Comparison of ENCODE assay signal across 1 cellular context in the genomic region with DNA sequence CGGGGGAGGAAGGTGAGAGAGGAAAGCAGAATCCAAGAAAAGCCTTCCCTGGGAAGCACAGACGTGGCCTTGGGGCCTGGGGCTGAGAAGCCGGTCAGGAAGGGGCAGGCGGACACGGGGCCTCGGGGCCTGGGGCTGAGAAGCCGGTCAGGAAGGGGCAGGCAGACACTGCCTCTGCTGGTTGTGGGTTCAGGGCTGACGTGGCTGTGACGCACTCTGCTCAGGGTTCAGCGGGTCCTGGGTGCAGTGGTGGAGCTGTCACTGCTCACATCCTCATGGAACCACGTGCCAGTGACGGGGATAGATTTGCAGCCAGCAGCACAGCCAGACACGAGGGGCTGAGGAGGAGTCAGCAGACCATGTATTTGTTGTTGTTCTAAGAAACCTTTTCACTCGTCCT.
A peak's percentile ranks its signal among the peaks of the same experiment; 100 is the strongest.
TF ChIP-seq lines count a peak whose summit lies in the region.

No MANE protein-coding gene starts in this region.

TF ChIP-seq in K562, 482 proteins besides CTCF, POLR2A, EP300 and RAD21 (continues in another document):
- TF ChIP-seq CBFB (CRISPR knock-in tag; IDR thresholded peaks at IDR 0.05): no peak
- no peak for TF ChIP-seq TAF1 (IDR thresholded peaks at IDR 0.05; ENCODE audit: control insufficient read depth, extremely low read depth, insufficient read depth, low read length, severe bottlenecking)
- TF ChIP-seq HSF4 (CRISPR knock-in tag; IDR thresholded peaks at IDR 0.05; ENCODE audit: borderline replicate concordance): no peak
- TF ChIP-seq POLR2H (tag; IDR thresholded peaks at IDR 0.05; ENCODE audit: low read depth): no peak
- no peak for TF ChIP-seq SRSF3 (IDR thresholded peaks at IDR 0.05; ENCODE audit: insufficient read depth, low read length)
- no peak for TF ChIP-seq MAZ (CRISPR knock-in tag; conservative IDR thresholded peaks at IDR 0.05 in 1 of 2, IDR thresholded peaks at IDR 0.05 in 1 of 2)
- peak; percentile 75 for TF ChIP-seq CREM (IDR thresholded peaks at IDR 0.05; ENCODE audit: low read depth)
- no peak for TF ChIP-seq RBBP5 (IDR thresholded peaks at IDR 0.05; ENCODE audit: borderline replicate concordance, insufficient read depth, low read length, poor library complexity, severe bottlenecking)
- no peak for TF ChIP-seq ADNP (tag; IDR thresholded peaks at IDR 0.05)
- TF ChIP-seq, protein P1, sequence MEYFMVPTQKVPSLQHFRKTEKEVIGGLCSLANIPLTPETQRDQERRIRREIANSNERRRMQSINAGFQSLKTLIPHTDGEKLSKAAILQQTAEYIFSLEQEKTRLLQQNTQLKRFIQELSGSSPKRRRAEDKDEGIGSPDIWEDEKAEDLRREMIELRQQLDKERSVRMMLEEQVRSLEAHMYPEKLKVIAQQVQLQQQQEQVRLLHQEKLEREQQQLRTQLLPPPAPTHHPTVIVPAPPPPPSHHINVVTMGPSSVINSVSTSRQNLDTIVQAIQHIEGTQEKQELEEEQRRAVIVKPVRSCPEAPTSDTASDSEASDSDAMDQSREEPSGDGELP (CRISPR knock-in tag; IDR thresholded peaks at IDR 0.05; ENCODE audit: borderline replicate concordance): no peak
- TF ChIP-seq ZNF507 (tag; conservative IDR thresholded peaks at IDR 0.05): no peak
- no peak for TF ChIP-seq SAFB (IDR thresholded peaks at IDR 0.05; ENCODE audit: borderline replicate concordance, low read depth, low read length)
- no peak for TF ChIP-seq NFATC3 (IDR thresholded peaks at IDR 0.05)
- no peak for TF ChIP-seq SETDB1 (IDR thresholded peaks at IDR 0.05; ENCODE audit: low read length)
- TF ChIP-seq, protein P2, sequence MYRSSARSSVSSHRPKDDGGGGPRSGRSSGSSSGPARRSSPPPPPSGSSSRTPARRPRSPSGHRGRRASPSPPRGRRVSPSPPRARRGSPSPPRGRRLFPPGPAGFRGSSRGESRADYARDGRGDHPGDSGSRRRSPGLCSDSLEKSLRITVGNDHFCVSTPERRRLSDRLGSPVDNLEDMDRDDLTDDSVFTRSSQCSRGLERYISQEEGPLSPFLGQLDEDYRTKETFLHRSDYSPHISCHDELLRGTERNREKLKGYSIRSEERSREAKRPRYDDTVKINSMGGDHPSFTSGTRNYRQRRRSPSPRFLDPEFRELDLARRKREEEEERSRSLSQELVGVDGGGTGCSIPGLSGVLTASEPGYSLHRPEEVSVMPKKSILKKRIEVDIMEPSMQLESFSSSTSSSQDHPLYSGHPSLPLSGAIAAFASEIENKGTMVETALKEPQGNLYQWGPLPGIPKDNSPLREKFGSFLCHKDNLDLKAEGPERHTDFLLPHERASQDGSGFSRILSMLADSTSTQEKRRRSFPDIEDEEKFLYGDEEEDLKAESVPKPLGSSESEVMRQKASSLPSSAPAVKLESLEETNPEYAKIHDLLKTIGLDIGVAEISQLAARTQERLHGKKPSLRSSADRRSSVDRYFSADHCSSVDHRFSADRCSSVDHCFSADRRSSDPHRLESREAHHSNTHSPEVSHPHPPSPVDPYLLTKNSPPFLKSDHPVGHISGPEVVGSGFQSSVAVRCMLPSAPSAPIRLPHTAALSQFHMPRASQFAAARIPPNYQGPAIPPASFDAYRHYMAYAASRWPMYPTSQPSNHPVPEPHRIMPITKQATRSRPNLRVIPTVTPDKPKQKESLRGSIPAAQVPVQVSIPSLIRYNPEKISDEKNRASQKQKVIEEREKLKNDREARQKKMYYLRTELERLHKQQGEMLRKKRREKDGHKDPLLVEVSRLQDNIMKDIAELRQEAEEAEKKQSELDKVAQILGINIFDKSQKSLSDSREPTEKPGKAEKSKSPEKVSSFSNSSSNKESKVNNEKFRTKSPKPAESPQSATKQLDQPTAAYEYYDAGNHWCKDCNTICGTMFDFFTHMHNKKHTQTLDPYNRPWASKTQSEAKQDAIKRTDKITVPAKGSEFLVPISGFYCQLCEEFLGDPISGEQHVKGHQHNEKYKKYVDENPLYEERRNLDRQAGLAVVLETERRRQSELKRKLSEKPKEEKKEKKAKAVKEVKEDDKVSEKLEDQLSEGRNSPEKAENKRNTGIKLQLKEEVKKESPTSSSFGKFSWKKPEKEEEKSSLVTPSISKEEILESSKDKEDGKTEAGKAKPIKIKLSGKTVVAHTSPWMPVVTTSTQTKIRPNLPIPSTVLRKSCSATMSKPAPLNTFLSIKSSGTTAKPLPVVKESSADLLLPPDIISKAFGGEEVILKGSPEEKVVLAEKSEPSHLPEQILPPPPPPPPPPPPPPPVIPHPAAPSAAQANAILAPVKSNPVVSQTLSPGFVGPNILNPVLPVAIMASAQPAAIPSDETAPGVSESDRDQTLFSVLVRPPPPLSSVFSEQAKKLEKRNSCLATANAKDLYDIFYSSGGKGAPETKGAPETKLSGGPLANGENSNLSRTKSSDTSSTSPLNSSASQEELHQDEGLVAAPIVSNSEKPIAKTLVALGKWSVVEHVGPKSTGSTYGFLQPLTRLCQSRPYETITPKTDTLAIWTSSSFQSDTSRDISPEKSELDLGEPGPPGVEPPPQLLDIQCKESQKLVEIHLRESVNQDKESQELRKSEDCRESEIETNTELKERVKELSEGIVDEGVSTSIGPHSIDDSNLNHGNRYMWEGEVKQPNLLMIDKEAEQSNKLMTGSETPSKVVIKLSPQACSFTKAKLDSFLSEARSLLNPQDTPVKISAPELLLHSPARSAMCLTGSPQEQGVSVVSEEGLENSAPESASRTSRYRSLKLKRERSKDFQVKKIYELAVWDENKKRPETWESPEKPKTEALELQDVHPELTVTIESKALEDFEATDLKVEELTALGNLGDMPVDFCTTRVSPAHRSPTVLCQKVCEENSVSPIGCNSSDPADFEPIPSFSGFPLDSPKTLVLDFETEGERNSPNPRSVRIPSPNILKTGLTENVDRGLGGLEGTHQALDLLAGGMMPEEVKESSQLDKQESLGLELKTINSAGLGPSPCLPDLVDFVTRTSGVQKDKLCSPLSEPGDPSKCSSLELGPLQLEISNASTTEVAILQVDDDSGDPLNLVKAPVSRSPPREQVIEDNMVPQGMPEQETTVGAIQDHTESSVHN (IDR thresholded peaks at IDR 0.05; ENCODE audit: borderline replicate concordance in 1 of 2, low read depth in 1 of 2): no peak
- no peak for TF ChIP-seq HDAC8 (tag; IDR thresholded peaks at IDR 0.05)
- TF ChIP-seq, protein P3, sequence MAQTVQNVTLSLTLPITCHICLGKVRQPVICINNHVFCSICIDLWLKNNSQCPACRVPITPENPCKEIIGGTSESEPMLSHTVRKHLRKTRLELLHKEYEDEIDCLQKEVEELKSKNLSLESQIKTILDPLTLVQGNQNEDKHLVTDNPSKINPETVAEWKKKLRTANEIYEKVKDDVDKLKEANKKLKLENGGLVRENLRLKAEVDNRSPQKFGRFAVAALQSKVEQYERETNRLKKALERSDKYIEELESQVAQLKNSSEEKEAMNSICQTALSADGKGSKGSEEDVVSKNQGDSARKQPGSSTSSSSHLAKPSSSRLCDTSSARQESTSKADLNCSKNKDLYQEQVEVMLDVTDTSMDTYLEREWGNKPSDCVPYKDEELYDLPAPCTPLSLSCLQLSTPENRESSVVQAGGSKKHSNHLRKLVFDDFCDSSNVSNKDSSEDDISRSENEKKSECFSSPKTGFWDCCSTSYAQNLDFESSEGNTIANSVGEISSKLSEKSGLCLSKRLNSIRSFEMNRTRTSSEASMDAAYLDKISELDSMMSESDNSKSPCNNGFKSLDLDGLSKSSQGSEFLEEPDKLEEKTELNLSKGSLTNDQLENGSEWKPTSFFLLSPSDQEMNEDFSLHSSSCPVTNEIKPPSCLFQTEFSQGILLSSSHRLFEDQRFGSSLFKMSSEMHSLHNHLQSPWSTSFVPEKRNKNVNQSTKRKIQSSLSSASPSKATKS (CRISPR knock-in tag; IDR thresholded peaks at IDR 0.05): no peak
- TF ChIP-seq, protein P4, sequence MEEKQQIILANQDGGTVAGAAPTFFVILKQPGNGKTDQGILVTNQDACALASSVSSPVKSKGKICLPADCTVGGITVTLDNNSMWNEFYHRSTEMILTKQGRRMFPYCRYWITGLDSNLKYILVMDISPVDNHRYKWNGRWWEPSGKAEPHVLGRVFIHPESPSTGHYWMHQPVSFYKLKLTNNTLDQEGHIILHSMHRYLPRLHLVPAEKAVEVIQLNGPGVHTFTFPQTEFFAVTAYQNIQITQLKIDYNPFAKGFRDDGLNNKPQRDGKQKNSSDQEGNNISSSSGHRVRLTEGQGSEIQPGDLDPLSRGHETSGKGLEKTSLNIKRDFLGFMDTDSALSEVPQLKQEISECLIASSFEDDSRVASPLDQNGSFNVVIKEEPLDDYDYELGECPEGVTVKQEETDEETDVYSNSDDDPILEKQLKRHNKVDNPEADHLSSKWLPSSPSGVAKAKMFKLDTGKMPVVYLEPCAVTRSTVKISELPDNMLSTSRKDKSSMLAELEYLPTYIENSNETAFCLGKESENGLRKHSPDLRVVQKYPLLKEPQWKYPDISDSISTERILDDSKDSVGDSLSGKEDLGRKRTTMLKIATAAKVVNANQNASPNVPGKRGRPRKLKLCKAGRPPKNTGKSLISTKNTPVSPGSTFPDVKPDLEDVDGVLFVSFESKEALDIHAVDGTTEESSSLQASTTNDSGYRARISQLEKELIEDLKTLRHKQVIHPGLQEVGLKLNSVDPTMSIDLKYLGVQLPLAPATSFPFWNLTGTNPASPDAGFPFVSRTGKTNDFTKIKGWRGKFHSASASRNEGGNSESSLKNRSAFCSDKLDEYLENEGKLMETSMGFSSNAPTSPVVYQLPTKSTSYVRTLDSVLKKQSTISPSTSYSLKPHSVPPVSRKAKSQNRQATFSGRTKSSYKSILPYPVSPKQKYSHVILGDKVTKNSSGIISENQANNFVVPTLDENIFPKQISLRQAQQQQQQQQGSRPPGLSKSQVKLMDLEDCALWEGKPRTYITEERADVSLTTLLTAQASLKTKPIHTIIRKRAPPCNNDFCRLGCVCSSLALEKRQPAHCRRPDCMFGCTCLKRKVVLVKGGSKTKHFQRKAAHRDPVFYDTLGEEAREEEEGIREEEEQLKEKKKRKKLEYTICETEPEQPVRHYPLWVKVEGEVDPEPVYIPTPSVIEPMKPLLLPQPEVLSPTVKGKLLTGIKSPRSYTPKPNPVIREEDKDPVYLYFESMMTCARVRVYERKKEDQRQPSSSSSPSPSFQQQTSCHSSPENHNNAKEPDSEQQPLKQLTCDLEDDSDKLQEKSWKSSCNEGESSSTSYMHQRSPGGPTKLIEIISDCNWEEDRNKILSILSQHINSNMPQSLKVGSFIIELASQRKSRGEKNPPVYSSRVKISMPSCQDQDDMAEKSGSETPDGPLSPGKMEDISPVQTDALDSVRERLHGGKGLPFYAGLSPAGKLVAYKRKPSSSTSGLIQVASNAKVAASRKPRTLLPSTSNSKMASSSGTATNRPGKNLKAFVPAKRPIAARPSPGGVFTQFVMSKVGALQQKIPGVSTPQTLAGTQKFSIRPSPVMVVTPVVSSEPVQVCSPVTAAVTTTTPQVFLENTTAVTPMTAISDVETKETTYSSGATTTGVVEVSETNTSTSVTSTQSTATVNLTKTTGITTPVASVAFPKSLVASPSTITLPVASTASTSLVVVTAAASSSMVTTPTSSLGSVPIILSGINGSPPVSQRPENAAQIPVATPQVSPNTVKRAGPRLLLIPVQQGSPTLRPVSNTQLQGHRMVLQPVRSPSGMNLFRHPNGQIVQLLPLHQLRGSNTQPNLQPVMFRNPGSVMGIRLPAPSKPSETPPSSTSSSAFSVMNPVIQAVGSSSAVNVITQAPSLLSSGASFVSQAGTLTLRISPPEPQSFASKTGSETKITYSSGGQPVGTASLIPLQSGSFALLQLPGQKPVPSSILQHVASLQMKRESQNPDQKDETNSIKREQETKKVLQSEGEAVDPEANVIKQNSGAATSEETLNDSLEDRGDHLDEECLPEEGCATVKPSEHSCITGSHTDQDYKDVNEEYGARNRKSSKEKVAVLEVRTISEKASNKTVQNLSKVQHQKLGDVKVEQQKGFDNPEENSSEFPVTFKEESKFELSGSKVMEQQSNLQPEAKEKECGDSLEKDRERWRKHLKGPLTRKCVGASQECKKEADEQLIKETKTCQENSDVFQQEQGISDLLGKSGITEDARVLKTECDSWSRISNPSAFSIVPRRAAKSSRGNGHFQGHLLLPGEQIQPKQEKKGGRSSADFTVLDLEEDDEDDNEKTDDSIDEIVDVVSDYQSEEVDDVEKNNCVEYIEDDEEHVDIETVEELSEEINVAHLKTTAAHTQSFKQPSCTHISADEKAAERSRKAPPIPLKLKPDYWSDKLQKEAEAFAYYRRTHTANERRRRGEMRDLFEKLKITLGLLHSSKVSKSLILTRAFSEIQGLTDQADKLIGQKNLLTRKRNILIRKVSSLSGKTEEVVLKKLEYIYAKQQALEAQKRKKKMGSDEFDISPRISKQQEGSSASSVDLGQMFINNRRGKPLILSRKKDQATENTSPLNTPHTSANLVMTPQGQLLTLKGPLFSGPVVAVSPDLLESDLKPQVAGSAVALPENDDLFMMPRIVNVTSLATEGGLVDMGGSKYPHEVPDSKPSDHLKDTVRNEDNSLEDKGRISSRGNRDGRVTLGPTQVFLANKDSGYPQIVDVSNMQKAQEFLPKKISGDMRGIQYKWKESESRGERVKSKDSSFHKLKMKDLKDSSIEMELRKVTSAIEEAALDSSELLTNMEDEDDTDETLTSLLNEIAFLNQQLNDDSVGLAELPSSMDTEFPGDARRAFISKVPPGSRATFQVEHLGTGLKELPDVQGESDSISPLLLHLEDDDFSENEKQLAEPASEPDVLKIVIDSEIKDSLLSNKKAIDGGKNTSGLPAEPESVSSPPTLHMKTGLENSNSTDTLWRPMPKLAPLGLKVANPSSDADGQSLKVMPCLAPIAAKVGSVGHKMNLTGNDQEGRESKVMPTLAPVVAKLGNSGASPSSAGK (IDR thresholded peaks at IDR 0.05): peak; percentile 53
- no peak for TF ChIP-seq GATAD2B (IDR thresholded peaks at IDR 0.05; ENCODE audit: borderline replicate concordance)
- no peak for TF ChIP-seq NRF1 (conservative IDR thresholded peaks at IDR 0.05 in 1 of 2, IDR thresholded peaks at IDR 0.05 in 1 of 2)
- peak; percentile 36; the same call in 1 of the 2 replicates for TF ChIP-seq L3MBTL2 (IDR thresholded peaks at IDR 0.05)
- TF ChIP-seq POLR2B (IDR thresholded peaks at IDR 0.05; ENCODE audit: low read depth, partially characterized antibody): no peak
- no peak for TF ChIP-seq ZNF384 (IDR thresholded peaks at IDR 0.05; ENCODE audit: low read depth, low read length)
- TF ChIP-seq POLR2AphosphoS5 (IDR thresholded peaks at IDR 0.05; ENCODE audit: control insufficient read depth, insufficient read depth, low read depth, low read length): no peak
- TF ChIP-seq, protein P5, sequence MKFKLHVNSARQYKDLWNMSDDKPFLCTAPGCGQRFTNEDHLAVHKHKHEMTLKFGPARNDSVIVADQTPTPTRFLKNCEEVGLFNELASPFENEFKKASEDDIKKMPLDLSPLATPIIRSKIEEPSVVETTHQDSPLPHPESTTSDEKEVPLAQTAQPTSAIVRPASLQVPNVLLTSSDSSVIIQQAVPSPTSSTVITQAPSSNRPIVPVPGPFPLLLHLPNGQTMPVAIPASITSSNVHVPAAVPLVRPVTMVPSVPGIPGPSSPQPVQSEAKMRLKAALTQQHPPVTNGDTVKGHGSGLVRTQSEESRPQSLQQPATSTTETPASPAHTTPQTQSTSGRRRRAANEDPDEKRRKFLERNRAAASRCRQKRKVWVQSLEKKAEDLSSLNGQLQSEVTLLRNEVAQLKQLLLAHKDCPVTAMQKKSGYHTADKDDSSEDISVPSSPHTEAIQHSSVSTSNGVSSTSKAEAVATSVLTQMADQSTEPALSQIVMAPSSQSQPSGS (CRISPR knock-in tag; IDR thresholded peaks at IDR 0.05): no peak
- no peak for TF ChIP-seq ZC3H8 (IDR thresholded peaks at IDR 0.05)
- no peak for TF ChIP-seq SMARCA5 (IDR thresholded peaks at IDR 0.05)
- no peak for TF ChIP-seq ZNF174 (CRISPR knock-in tag; IDR thresholded peaks at IDR 0.05)
- no peak for TF ChIP-seq CTBP1 (IDR thresholded peaks at IDR 0.05; ENCODE audit: borderline replicate concordance)
- TF ChIP-seq CREB1 (IDR thresholded peaks at IDR 0.05): peak; percentile 59
- TF ChIP-seq CREB1 (CRISPR knock-in tag; IDR thresholded peaks at IDR 0.05): peak; percentile 47; the same call in 1 of the 2 replicates
- no peak for TF ChIP-seq ZNF699 (CRISPR knock-in tag; IDR thresholded peaks at IDR 0.05; ENCODE audit: insufficient replicate concordance)
- TF ChIP-seq SMAD2 (IDR thresholded peaks at IDR 0.05; ENCODE audit: low read depth, low read length): no peak
- TF ChIP-seq HLTF (IDR thresholded peaks at IDR 0.05): no peak
- TF ChIP-seq NR1H2 (CRISPR knock-in tag; IDR thresholded peaks at IDR 0.05): no peak
